ENCODE assay signal across 2 cellular contexts in genomic region chrY:24609253-24609652, GRCh38. TPM values are rescaled to one million over a fixed set of nuclear protein-coding genes. Genes with fewer than 3 reads are reported as not detected.
"Had no signal": no experiment of that assay in that cellular context is flagged by ENCODE, and none has a peak within 500 bp of the region (broad histone marks: within the 10 kb centered on the region; RNA-seq: fewer than 3 reads in every experiment).

No MANE protein-coding gene starts in this region.

RNA-seq across cellular contexts. Expression of gene BPY2B, which starts 8.6 kb away (rescaled TPM):
- total RNA-seq: G401, GM12878 had no signal
- polyA plus RNA-seq: GM12878 had no signal
